Comparison of ENCODE assay signal across 8 cellular contexts in the genomic region with DNA sequence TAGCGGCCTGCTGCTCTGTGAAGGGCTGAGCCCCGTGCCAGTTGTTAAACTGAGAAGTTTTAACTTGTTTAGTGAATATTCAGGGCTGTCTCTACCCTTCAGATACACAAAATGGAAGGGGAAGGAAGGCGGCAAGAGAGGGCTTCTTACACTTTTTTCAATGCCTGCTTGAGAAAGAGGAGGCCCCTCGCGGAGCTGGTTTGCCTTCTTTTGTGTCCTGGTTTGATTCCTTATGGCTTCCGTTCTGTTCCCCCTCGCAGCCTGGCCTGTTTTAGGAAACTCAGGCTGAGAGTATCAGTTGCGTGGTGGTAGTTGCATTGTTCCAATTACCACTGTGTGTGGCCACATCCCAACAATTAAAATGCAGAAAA. TPM values are rescaled to one million over a fixed set of nuclear protein-coding genes. Genes with fewer than 3 reads are reported as not detected.
DNase-seq lines count a peak whose midpoint lies in the region; ATAC-seq and TF ChIP-seq lines count a peak whose summit lies in the region.

No MANE protein-coding gene starts in this region.

- in situ Hi-C loops in astrocyte of the cerebellum (cut with HindIII; ENCODE audit: low sequenced_read_pairs) = no loop called here

- no peaks in the 10 kb centered on the region for H3K9me3 ChIP-seq in left ventricle myocardium inferior (replicated peaks)
- no peaks in the 10 kb centered on the region for H3K9me3 ChIP-seq in thoracic aorta

- intact Hi-C loops in left ventricle myocardium inferior (cut with micrococcal nuclease) = no loop called here
- intact Hi-C loops in left cardiac atrium (cut with DNase I) = no loop called here

- no peak for ATAC-seq in left cardiac atrium
- no peak for ATAC-seq in thoracic aorta (ENCODE audit: insufficient number of reproducible peaks, low FRiP score, low read depth)
- no peak for ATAC-seq in HG02588 (IDR thresholded peaks at IDR 0.05; ENCODE audit: unreplicated experiment)

- peak overlapping the region; percentile 93 for H3K4me3 ChIP-seq in left ventricle myocardium inferior
- peak overlapping the region; percentile 61 for H3K4me3 ChIP-seq in astrocyte of the cerebellum (ENCODE audit: low read depth, low read length)
- peak overlapping the region; percentile 89 for H3K4me3 ChIP-seq in thoracic aorta

- no peak for TF ChIP-seq CTCF in left ventricle myocardium inferior (IDR thresholded peaks at IDR 0.05; ENCODE audit: borderline replicate concordance)
- no peak for TF ChIP-seq CTCF in astrocyte of the cerebellum (IDR thresholded peaks at IDR 0.05; ENCODE audit: low read depth, low read length, missing control alignments)
- no peak for TF ChIP-seq CTCF in thoracic aorta (IDR thresholded peaks at IDR 0.05)

- peaks cover 38% of the 10 kb centered on the region for H3K4me1 ChIP-seq in left ventricle myocardium inferior
- H3K4me1 ChIP-seq in thoracic aorta (ENCODE audit: control insufficient read depth in 1 of 2, low read depth in 2 of 2) = peaks cover 10 to 18% of the 10 kb centered on the region in 2 donors

- DNase-seq in left ventricle myocardium inferior = no peak
- DNase-seq in left cardiac atrium = no peak
- DNase-seq in astrocyte of the cerebellum (ENCODE audit: low read depth) = no peak
- peak; percentile 64 for DNase-seq in left kidney (ENCODE audit: low read depth, low spot score)
- no peak for DNase-seq in thoracic aorta (ENCODE audit: low spot score)
- no peak for DNase-seq in cortex of kidney (lab: John Stamatoyannopoulos, UW)
- no peak for DNase-seq in stimulated activated CD4-positive, alpha-beta T cell treated with anti-CD3 and anti-CD28 coated beads, Interleukin-1b, Interleukin-23, amount 100 ng/mL, for 48 hours

- H3K27ac ChIP-seq in left ventricle myocardium inferior (replicated peaks) (peak overlapping the region; percentile 97), thoracic aorta (peak overlapping the region; percentile 88 to 97)

- H3K27me3 ChIP-seq in left ventricle myocardium inferior (ENCODE audit: low read depth) (no peaks in the 10 kb centered on the region), thoracic aorta (replicated peaks; ENCODE audit: insufficient read depth) (no peaks in the 10 kb centered on the region)

- H3K36me3 ChIP-seq in left ventricle myocardium inferior (peaks cover 33% of the 10 kb centered on the region), thoracic aorta (peaks cover 1% of the 10 kb centered on the region)

RNA-seq across cellular contexts. Expression of gene FAM53C, which starts 1.0 kb away (rescaled TPM):
- total RNA-seq in left ventricle myocardium inferior (26.7 TPM), left cardiac atrium (10 to 100 TPM; 17.8 to 20.0 TPM), thoracic aorta (10 to 100 TPM; 22.6 to 24.9 TPM)

RNA-seq across cellular contexts. Expression of gene CDC25C, which starts 7.5 kb away (rescaled TPM):
- not detected for total RNA-seq in left ventricle myocardium inferior
- total RNA-seq in left cardiac atrium = under 1 TPM in 1 of 2 donors, not detected in 1; 0.21 TPM
- not detected for total RNA-seq in thoracic aorta

RNA-seq across cellular contexts. Expression of gene KDM3B, which starts 13.4 kb away (rescaled TPM):
- total RNA-seq in left ventricle myocardium inferior (40.7 TPM), left cardiac atrium (10 to 100 TPM; 33.9 to 39.8 TPM), thoracic aorta (10 to 100 TPM; 50.1 to 86.2 TPM)
